In genomic region chr2:70381235-70381634, GRCh38 we compare ENCODE assay signal across 22 cellular contexts.
DNase-seq lines count a peak whose midpoint lies in the region; ATAC-seq and TF ChIP-seq lines count a peak whose summit lies in the region.
"Had no signal": no experiment of that assay in that cellular context is flagged by ENCODE, and none has a peak within 500 bp of the region (broad histone marks: within the 10 kb centered on the region; RNA-seq: fewer than 3 reads in every experiment).

No MANE protein-coding gene starts in this region.

- POLR2A ChIA-PET in activated CD4-positive, alpha-beta T cell treated with anti-CD3 and anti-CD28 coated beads for 36 hours (lab: Charles Lee) = no interaction called here
- POLR2A ChIA-PET in PC-3 (lab: Charles Lee; ENCODE audit: unreplicated experiment) = no interaction called here

- H3K9me3 ChIP-seq in PC-3 (ENCODE audit: low read length) (no peaks in the 10 kb centered on the region), HAP-1 (no peaks in the 10 kb centered on the region)
- H3K9me3 ChIP-seq: BE2C, upper lobe of left lung had no signal

- no TSS peak for BruUV-seq in PC-3 (replicated peaks; lab: Mats Ljungman, UMichigan)

- H3K4me3 ChIP-seq in PC-3 (ENCODE audit: low read length) (no peak overlapping the region), HAP-1 (no peak overlapping the region)
- H3K4me3 ChIP-seq: upper lobe of left lung had no signal

- H4K20me1 ChIP-seq in PC-3 (ENCODE audit: low read length) = no peaks in the 10 kb centered on the region

- peak overlapping the region; percentile 27 for H3K9ac ChIP-seq in PC-3 (ENCODE audit: low read length)

- H3K27me3 Mint-ChIP-seq in activated CD4-positive, alpha-beta T cell treated with anti-CD3 and anti-CD28 coated beads for 36 hours = no peaks in the 10 kb centered on the region
- H3K27me3 Mint-ChIP-seq: activated naive CD8-positive, alpha-beta T cell treated with anti-CD3 and anti-CD28 coated beads for 36 hours; progenitor cell of endocrine pancreas had no signal

- in situ Hi-C loops in HAP-1 (cut with MboI; ENCODE audit: low sequenced_read_pairs) = no loop called here

- H3K9me2 ChIP-seq in PC-3 (replicated peaks; ENCODE audit: low read length) = no peaks in the 10 kb centered on the region

- peak overlapping the region; percentile 65 for H3K27ac ChIP-seq in PC-3 (ENCODE audit: low read length)
- H3K27ac ChIP-seq in epithelial cell of prostate = peak overlapping the region; percentile 100
- H3K27ac ChIP-seq: upper lobe of left lung had no signal

- CTCF ChIA-PET in activated CD4-positive, alpha-beta T cell treated with anti-CD3 and anti-CD28 coated beads for 36 hours (lab: Charles Lee) = no interaction called here
- CTCF ChIA-PET in PC-3 (lab: Charles Lee) = no interaction called here

- H3K4me2 ChIP-seq in PC-3 (ENCODE audit: low read length) = peak overlapping the region; percentile 31; the same call in 1 of the 2 replicates

- H3K27me3 ChIP-seq in PC-3 (ENCODE audit: low read length) = no peaks in the 10 kb centered on the region
- H3K27me3 ChIP-seq in HAP-1 (ENCODE audit: low read depth) = 0 out of 2 replicates have a peak, but pooled peaks cover 3% of the 10 kb centered on the region
- H3K27me3 ChIP-seq: BE2C, upper lobe of left lung had no signal

- no peak for TF ChIP-seq CTCF in PC-3 (conservative IDR thresholded peaks at IDR 0.05; ENCODE audit: low read depth, low read length)

- no peaks in the 10 kb centered on the region for H3K9me3 Mint-ChIP-seq in activated CD4-positive, alpha-beta T cell treated with anti-CD3 and anti-CD28 coated beads for 36 hours (ENCODE audit: low read depth)
- H3K9me3 Mint-ChIP-seq in stimulated activated effector memory CD8-positive, alpha-beta T cell treated with anti-CD3 and anti-CD28 coated beads, Interleukin-12 subunit alpha, Interleukin-12 subunit beta, amount 100 ng/mL, for 72 hours = no peaks in the 10 kb centered on the region
- H3K9me3 Mint-ChIP-seq: activated naive CD8-positive, alpha-beta T cell treated with anti-CD3 and anti-CD28 coated beads for 36 hours; effector memory CD8-positive, alpha-beta T cell had no signal

- ATAC-seq in activated CD4-positive, alpha-beta T cell treated with anti-CD3 and anti-CD28 coated beads for 36 hours = peak; percentile 47
- peak; percentile 58 for ATAC-seq in PC-3
- peak; percentile 62 for ATAC-seq in stimulated activated effector memory CD8-positive, alpha-beta T cell treated with anti-CD3 and anti-CD28 coated beads, Interleukin-12 subunit alpha, Interleukin-12 subunit beta, amount 100 ng/mL, for 72 hours
- ATAC-seq in HG03520 (IDR thresholded peaks at IDR 0.05; ENCODE audit: unreplicated experiment) = no peak
- ATAC-seq: effector memory CD8-positive, alpha-beta T cell had no signal

- no peaks in the 10 kb centered on the region for H3K36me3 Mint-ChIP-seq in activated CD4-positive, alpha-beta T cell treated with anti-CD3 and anti-CD28 coated beads for 36 hours (ENCODE audit: low read depth)
- H3K36me3 Mint-ChIP-seq in stimulated activated effector memory CD8-positive, alpha-beta T cell treated with anti-CD3 and anti-CD28 coated beads, Interleukin-12 subunit alpha, Interleukin-12 subunit beta, amount 100 ng/mL, for 72 hours = no peaks in the 10 kb centered on the region
- H3K36me3 Mint-ChIP-seq: activated naive CD8-positive, alpha-beta T cell treated with anti-CD3 and anti-CD28 coated beads for 36 hours had no signal

- no peaks in the 10 kb centered on the region for H3F3A ChIP-seq in PC-3 (ENCODE audit: low read length, unreplicated experiment)

- no peak overlapping the region for H3K27ac Mint-ChIP-seq in activated CD4-positive, alpha-beta T cell treated with anti-CD3 and anti-CD28 coated beads for 36 hours
- H3K27ac Mint-ChIP-seq in stimulated activated effector memory CD8-positive, alpha-beta T cell treated with anti-CD3 and anti-CD28 coated beads, Interleukin-12 subunit alpha, Interleukin-12 subunit beta, amount 100 ng/mL, for 72 hours = no peak overlapping the region
- H3K27ac Mint-ChIP-seq: activated naive CD8-positive, alpha-beta T cell treated with anti-CD3 and anti-CD28 coated beads for 36 hours; effector memory CD8-positive, alpha-beta T cell; progenitor cell of endocrine pancreas had no signal

- peak overlapping the region; percentile 68; the same call in 1 of the 2 replicates for H2AFZ ChIP-seq in PC-3 (ENCODE audit: low read length)

- H3K4me1 ChIP-seq in PC-3 (ENCODE audit: insufficient read depth, low read length) = peaks cover 24% of the 10 kb centered on the region
- H3K4me1 ChIP-seq in HAP-1 = no peaks in the 10 kb centered on the region
- H3K4me1 ChIP-seq: BE2C, upper lobe of left lung had no signal

- no peak for DNase-seq in activated CD4-positive, alpha-beta T cell treated with anti-CD3 and anti-CD28 coated beads for 36 hours
- DNase-seq in activated CD4-positive, alpha-beta T cell treated with anti-CD3 and anti-CD28 coated beads, Interleukin-2, amount 50 U/mL, for 1 hour = no peak
- DNase-seq in PC-3 (peak; percentile 52), epithelial cell of prostate (ENCODE audit: low read depth, low spot score) (peak; percentile 77), HAP-1 (ENCODE audit: low spot score in 2 of 2) (no peak), NCI-H510A treated with DMSO at 0.1 percent for 48 hours (lab: John Stamatoyannopoulos, UW) (no peak)
- DNase-seq in stimulated activated effector memory CD8-positive, alpha-beta T cell treated with anti-CD3 and anti-CD28 coated beads, Interleukin-12 subunit alpha, Interleukin-12 subunit beta, amount 100 ng/mL, for 72 hours (ENCODE audit: low spot score in 2 of 2) = no peak
- DNase-seq: 8988T; activated CD4-positive, CD25-positive, alpha-beta regulatory T cell; activated CD8-positive, alpha-beta memory T cell treated with anti-CD3 and anti-CD28 coated beads for 24 hours; activated naive CD8-positive, alpha-beta T cell treated with anti-CD3 and anti-CD28 coated beads for 36 hours; activated T-cell treated with anti-CD3 and anti-CD28 coated beads, Interleukin-2, amount 50 U/mL, for 48 hours; BE2C; COR-L47; DND-41; effector memory CD8-positive, alpha-beta T cell; NCI-H146; stimulated activated CD4-positive, alpha-beta T cell treated with anti-CD3 and anti-CD28 coated beads, Interleukin-1b, Interleukin-23, amount 100 ng/mL, for 48 hours; T1000 had no signal

- no peaks in the 10 kb centered on the region for H3K79me2 ChIP-seq in PC-3 (ENCODE audit: low read length)

- H3K4me1 Mint-ChIP-seq in activated CD4-positive, alpha-beta T cell treated with anti-CD3 and anti-CD28 coated beads for 36 hours = peaks cover 4% of the 10 kb centered on the region
- H3K4me1 Mint-ChIP-seq in stimulated activated effector memory CD8-positive, alpha-beta T cell treated with anti-CD3 and anti-CD28 coated beads, Interleukin-12 subunit alpha, Interleukin-12 subunit beta, amount 100 ng/mL, for 72 hours = no peaks in the 10 kb centered on the region
- H3K4me1 Mint-ChIP-seq: activated naive CD8-positive, alpha-beta T cell treated with anti-CD3 and anti-CD28 coated beads for 36 hours had no signal

- no peak overlapping the region for H3K4me3 Mint-ChIP-seq in activated CD4-positive, alpha-beta T cell treated with anti-CD3 and anti-CD28 coated beads for 36 hours
- H3K4me3 Mint-ChIP-seq in stimulated activated effector memory CD8-positive, alpha-beta T cell treated with anti-CD3 and anti-CD28 coated beads, Interleukin-12 subunit alpha, Interleukin-12 subunit beta, amount 100 ng/mL, for 72 hours = no peak overlapping the region
- H3K4me3 Mint-ChIP-seq: activated naive CD8-positive, alpha-beta T cell treated with anti-CD3 and anti-CD28 coated beads for 36 hours; effector memory CD8-positive, alpha-beta T cell had no signal

- H3K36me3 ChIP-seq in PC-3 (ENCODE audit: low read depth, low read length) (no peaks in the 10 kb centered on the region), HAP-1 (replicated peaks) (no peaks in the 10 kb centered on the region)
- H3K36me3 ChIP-seq: BE2C, upper lobe of left lung had no signal

- intact Hi-C loops in activated CD4-positive, alpha-beta T cell treated with anti-CD3 and anti-CD28 coated beads for 36 hours (cut with DNase I, micrococcal nuclease) = no loop called here
- intact Hi-C loops in PC-3 (cut with micrococcal nuclease) = no loop called here

Comparison
In these comparisons a context has a peak if more than half of its experiments do, and no peak if none do; other contexts are left out.
1. DNase-seq: peak in PC-3 (single experiment) and epithelial cell of prostate (single experiment); none in activated CD4-positive, alpha-beta T cell treated with anti-CD3 and anti-CD28 coated beads for 36 hours (single experiment), activated CD4-positive, alpha-beta T cell treated with anti-CD3 and anti-CD28 coated beads, Interleukin-2, amount 50 U/mL, for 1 hour (single experiment), stimulated activated effector memory CD8-positive, alpha-beta T cell treated with anti-CD3 and anti-CD28 coated beads, Interleukin-12 subunit alpha, Interleukin-12 subunit beta, amount 100 ng/mL, for 72 hours (0 of 2), HAP-1 (0 of 2) and NCI-H510A treated with DMSO at 0.1 percent for 48 hours (single experiment).